Comparison of ENCODE assay signal across 7 cellular contexts in the genomic region with DNA sequence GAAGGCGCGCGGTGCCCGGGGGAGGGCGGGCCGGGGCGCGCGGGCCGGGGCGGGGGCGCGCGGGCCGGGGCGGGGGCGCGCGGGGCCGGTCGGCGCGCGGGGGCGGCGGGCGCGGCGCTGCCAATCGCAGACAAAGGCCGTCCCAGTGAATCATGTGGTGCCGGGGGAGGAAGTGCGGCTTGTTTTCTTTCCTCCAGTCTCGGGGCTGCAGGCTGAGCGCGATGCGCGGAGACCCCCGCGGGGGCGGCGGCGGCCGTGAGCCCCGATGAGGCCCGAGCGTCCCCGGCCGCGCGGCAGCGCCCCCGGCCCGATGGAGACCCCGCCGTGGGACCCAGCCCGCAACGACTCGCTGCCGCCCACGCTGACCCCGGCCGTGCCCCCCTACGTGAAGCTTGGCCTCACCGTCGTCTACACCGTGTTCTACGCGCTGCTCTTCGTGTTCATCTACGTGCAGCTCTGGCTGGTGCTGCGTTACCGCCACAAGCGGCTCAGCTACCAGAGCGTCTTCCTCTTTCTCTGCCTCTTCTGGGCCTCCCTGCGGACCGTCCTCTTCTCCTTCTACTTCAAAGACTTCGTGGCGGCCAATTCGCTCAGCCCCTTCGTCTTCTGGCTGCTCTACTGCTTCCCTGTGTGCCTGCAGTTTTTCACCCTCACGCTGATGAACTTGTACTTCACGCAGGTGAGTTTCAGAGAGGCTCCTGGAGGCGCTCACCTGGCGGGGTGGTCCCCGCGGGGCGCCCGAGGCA. TPM values are rescaled to one million over a fixed set of nuclear protein-coding genes. Genes with fewer than 3 reads are reported as not detected.
DNase-seq lines count a peak whose midpoint lies in the region; ATAC-seq, FAIRE-seq and TF ChIP-seq lines count a peak whose summit lies in the region.

Gene GPR137B (plus strand): TSS at position 182 of the 746 bp plus-strand sequence. CDS start 84 bp downstream, at position 266.

- intact Hi-C loops in HepG2 (cut with micrococcal nuclease; ENCODE audit: unreplicated experiment): no loop called here

- H3K9ac ChIP-seq in HepG2 (ENCODE audit: insufficient read depth, low read depth, low read length): no peak within 1 kb of the TSS

- peak within 1 kb of the TSS; percentile 91 for H3K4me2 ChIP-seq in HepG2 (ENCODE audit: low read depth, low read length)

- H2AFZ ChIP-seq in HepG2 (ENCODE audit: low read length): no peak within 1 kb of the TSS

- peaks cover 4 to 54% of the 10 kb centered on the region in 2 experiments; a peak in 4 of 5 replicates for H3K27me3 ChIP-seq in HepG2 (ENCODE audit: control insufficient read depth in 1 of 2, insufficient read depth in 2 of 2, low read length in 2 of 2)

- no peak for TF ChIP-seq POLR2A in HepG2 (IDR thresholded peaks at IDR 0.05; ENCODE audit: insufficient read depth in 1 of 2, low read depth in 2 of 2, low read length in 2 of 2)

- H3K4me1 ChIP-seq in HepG2 (ENCODE audit: insufficient read depth, low read length): peaks cover 19% of the 10 kb centered on the region; the same call in 1 of the 2 replicates

- no peak for DNase-seq in HFF-Myc (ENCODE audit: extremely low read depth, low read depth)
- DNase-seq in NCI-H1092 treated with DMSO at 0.1 percent for 48 hours (lab: John Stamatoyannopoulos, UW): peak; percentile 39
- DNase-seq in activated CD4-positive, alpha-beta T cell treated with anti-CD3 and anti-CD28 coated beads for 24 hours (ENCODE audit: low read depth in 2 of 2): peak; percentile 30 to 44
- DNase-seq in coronary artery (ENCODE audit: low spot score): no peak
- DNase-seq in HepG2 (ENCODE audit: low spot score): no peak
- peak; percentile 56 to 70 for DNase-seq in stimulated activated CD4-positive, alpha-beta T cell treated with anti-CD3 and anti-CD28 coated beads, Interleukin-4, amount 100 ng/mL, for 4 hours

- no peaks in the 10 kb centered on the region for H3K36me3 ChIP-seq in HepG2 (replicated peaks in 1 of 2; ENCODE audit: control insufficient read depth in 1 of 2, insufficient read depth in 2 of 2, low read length in 2 of 2)

- no peaks in the 10 kb centered on the region for H3K79me2 ChIP-seq in HepG2 (ENCODE audit: insufficient read depth, low read length)

- H4K20me1 ChIP-seq in HepG2 (ENCODE audit: insufficient read depth, low read length): no peaks in the 10 kb centered on the region

- CTCF ChIA-PET in HepG2 (lab: Yijun Ruan, JAX; ENCODE audit: low intra/inter-chr PET ratio, low total read pairs): no interaction called here

- no peaks in the 10 kb centered on the region for H3K9me3 ChIP-seq in HepG2 (ENCODE audit: low read length)

- FAIRE-seq in HepG2 (lab: Jason Lieb, UNC): no peak

- peak within 1 kb of the TSS; percentile 48 to 72 for H3K27ac ChIP-seq in coronary artery
- no peak within 1 kb of the TSS for H3K27ac ChIP-seq in HepG2 (ENCODE audit: extremely low read length, insufficient read depth, low read length)

- TF ChIP-seq EP300 in HepG2 (IDR thresholded peaks at IDR 0.05; ENCODE audit: low read depth in 2 of 2, low read length in 2 of 2) (no peak), HepG2 (CRISPR knock-in tag; IDR thresholded peaks at IDR 0.05; ENCODE audit: borderline replicate concordance) (no peak)

- POLR2A ChIA-PET in HepG2 (lab: Yijun Ruan, JAX): no interaction called here

- ATAC-seq in GM18498 (IDR thresholded peaks at IDR 0.05; ENCODE audit: unreplicated experiment): peak; percentile 73
- peak; percentile 63 for ATAC-seq in HepG2

- H3K4me3 ChIP-seq in HFF-Myc (replicated peaks; ENCODE audit: low read depth, low read length) (peak within 1 kb of the TSS; percentile 68), coronary artery (peak within 1 kb of the TSS; percentile 90), HepG2 (replicated peaks in 1 of 3; ENCODE audit: insufficient read depth in 1 of 3, low read depth in 2 of 3, low read length in 3 of 3) (peak within 1 kb of the TSS; percentile 45 to 72 (median 59))

- 9% methylated on average over 25 of the region's 89 CpGs for WGBS in HepG2 (ENCODE audit: low lambda C conversion rate)

- no TSS peak for BruUV-seq in HepG2 (replicated peaks; lab: Mats Ljungman, UMichigan)

- TF ChIP-seq CTCF in HFF-Myc (IDR thresholded peaks at IDR 0.05; ENCODE audit: low read depth, low read length, missing control alignments): no peak
- no peak for TF ChIP-seq CTCF in coronary artery (IDR thresholded peaks at IDR 0.05)
- TF ChIP-seq CTCF in HepG2 (CRISPR knock-in tag; IDR thresholded peaks at IDR 0.05): no peak

- in situ Hi-C loops in HepG2 (cut with HindIII; ENCODE audit: extremely low pct_ligation_motif_present, low pct_unique_long_range_greater_than_20kb): no loop called here

- no peak for TF ChIP-seq RAD21 in HepG2 (CRISPR knock-in tag; IDR thresholded peaks at IDR 0.05)

TF ChIP-seq in HepG2, 621 proteins besides CTCF, POLR2A, EP300 and RAD21 (continues in another document):
- peak; percentile 40 for TF ChIP-seq HNRNPLL (IDR thresholded peaks at IDR 0.05; ENCODE audit: low read depth, low read length, poor library complexity, severe bottlenecking)
- TF ChIP-seq EZH2 (conservative IDR thresholded peaks at IDR 0.05; ENCODE audit: low read depth, low read length): peak; percentile 95
- TF ChIP-seq MEF2D (CRISPR knock-in tag; IDR thresholded peaks at IDR 0.05): no peak
- TF ChIP-seq, protein P1, sequence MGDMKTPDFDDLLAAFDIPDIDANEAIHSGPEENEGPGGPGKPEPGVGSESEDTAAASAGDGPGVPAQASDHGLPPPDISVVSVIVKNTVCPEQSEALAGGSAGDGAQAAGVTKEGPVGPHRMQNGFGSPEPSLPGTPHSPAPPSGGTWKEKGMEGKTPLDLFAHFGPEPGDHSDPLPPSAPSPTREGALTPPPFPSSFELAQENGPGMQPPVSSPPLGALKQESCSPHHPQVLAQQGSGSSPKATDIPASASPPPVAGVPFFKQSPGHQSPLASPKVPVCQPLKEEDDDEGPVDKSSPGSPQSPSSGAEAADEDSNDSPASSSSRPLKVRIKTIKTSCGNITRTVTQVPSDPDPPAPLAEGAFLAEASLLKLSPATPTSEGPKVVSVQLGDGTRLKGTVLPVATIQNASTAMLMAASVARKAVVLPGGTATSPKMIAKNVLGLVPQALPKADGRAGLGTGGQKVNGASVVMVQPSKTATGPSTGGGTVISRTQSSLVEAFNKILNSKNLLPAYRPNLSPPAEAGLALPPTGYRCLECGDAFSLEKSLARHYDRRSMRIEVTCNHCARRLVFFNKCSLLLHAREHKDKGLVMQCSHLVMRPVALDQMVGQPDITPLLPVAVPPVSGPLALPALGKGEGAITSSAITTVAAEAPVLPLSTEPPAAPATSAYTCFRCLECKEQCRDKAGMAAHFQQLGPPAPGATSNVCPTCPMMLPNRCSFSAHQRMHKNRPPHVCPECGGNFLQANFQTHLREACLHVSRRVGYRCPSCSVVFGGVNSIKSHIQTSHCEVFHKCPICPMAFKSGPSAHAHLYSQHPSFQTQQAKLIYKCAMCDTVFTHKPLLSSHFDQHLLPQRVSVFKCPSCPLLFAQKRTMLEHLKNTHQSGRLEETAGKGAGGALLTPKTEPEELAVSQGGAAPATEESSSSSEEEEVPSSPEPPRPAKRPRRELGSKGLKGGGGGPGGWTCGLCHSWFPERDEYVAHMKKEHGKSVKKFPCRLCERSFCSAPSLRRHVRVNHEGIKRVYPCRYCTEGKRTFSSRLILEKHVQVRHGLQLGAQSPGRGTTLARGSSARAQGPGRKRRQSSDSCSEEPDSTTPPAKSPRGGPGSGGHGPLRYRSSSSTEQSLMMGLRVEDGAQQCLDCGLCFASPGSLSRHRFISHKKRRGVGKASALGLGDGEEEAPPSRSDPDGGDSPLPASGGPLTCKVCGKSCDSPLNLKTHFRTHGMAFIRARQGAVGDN (CRISPR knock-in tag; IDR thresholded peaks at IDR 0.05): peak; percentile 47; the same call in 1 of the 2 replicates
- TF ChIP-seq, protein P2, sequence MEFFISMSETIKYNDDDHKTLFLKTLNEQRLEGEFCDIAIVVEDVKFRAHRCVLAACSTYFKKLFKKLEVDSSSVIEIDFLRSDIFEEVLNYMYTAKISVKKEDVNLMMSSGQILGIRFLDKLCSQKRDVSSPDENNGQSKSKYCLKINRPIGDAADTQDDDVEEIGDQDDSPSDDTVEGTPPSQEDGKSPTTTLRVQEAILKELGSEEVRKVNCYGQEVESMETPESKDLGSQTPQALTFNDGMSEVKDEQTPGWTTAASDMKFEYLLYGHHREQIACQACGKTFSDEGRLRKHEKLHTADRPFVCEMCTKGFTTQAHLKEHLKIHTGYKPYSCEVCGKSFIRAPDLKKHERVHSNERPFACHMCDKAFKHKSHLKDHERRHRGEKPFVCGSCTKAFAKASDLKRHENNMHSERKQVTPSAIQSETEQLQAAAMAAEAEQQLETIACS (CRISPR knock-in tag; IDR thresholded peaks at IDR 0.05): peak; percentile 28; the same call in 1 of the 2 replicates
- TF ChIP-seq ZNF777 (CRISPR knock-in tag; IDR thresholded peaks at IDR 0.05): peak; percentile 76
- TF ChIP-seq HOXA3 (CRISPR knock-in tag; IDR thresholded peaks at IDR 0.05): 0 out of 2 replicates have a peak, but pooled peaks have one; percentile 13

RNA-seq across cellular contexts. Expression of gene GPR137B, which starts in this region (rescaled TPM):
- 0.27 and 0.31 TPM in 2 replicates for total RNA-seq in HepG2 (2016; rRNA removed; fragmentation: Illumina TruSeq; extraction: Trizol)
- total RNA-seq in HepG2 (2016; cell fraction: cytosol; rRNA removed; fragmentation: Illumina TruSeq; extraction: Trizol; ENCODE audit: low read depth): 0.35 and 0.40 TPM in 2 replicates
- 0.31 and 0.45 TPM in 2 replicates for total RNA-seq in HepG2 (2016; cell fraction: insoluble cytoplasmic fraction; rRNA removed; fragmentation: Illumina TruSeq; extraction: Trizol)
- total RNA-seq in HepG2 (2016; cell fraction: membrane; rRNA removed; fragmentation: Illumina TruSeq; extraction: Trizol): 0.31 and 0.37 TPM in 2 replicates
- 0.34 and 0.59 TPM in 2 replicates for total RNA-seq in HepG2 (2016; cell fraction: nucleus; rRNA removed; fragmentation: Illumina TruSeq; extraction: Trizol)
- 0.41 and 0.59 TPM in 2 replicates for polyA plus RNA-seq in HepG2 (2011; rRNA removed)
- polyA plus RNA-seq in HepG2 (2011; cell fraction: cytosol; rRNA removed): 0.32 and 0.50 TPM in 2 replicates
- 0.72 and 0.85 TPM in 2 replicates for polyA plus RNA-seq in HepG2 (2011; cell fraction: nucleus; rRNA removed)
- polyA plus RNA-seq in HepG2 (2012): 0.47 and 1.5 TPM in 2 replicates
- 0.21 and 0.23 TPM in 2 replicates for polyA plus RNA-seq in HepG2 (2016; cell fraction: cytosol; fragmentation: Illumina TruSeq; extraction: Trizol; ENCODE audit: low read depth)
- 0.35 and 0.58 TPM in 2 replicates for polyA plus RNA-seq in HepG2 (2016; cell fraction: insoluble cytoplasmic fraction; fragmentation: Illumina TruSeq; extraction: Trizol; ENCODE audit: low read depth)
- polyA plus RNA-seq in HepG2 (2016; cell fraction: membrane; fragmentation: Illumina TruSeq; extraction: Trizol; ENCODE audit: low read depth): 0.40 and 0.45 TPM in 2 replicates
- polyA plus RNA-seq in HepG2 (2016; cell fraction: nucleus; fragmentation: Illumina TruSeq; extraction: Trizol; ENCODE audit: insufficient read depth, low read depth): 0.70 and 0.75 TPM in 2 replicates
- 0.10 and 0.21 TPM in 2 replicates for polyA minus RNA-seq in HepG2 (2011; rRNA and poly(A)+ RNA removed; ENCODE audit: low replicate concordance)
- polyA minus RNA-seq in HepG2 (2011; cell fraction: cytosol; rRNA and poly(A)+ RNA removed): not detected in 2 replicates
- 0.52 and 1.2 TPM in 2 replicates for polyA minus RNA-seq in HepG2 (2011; cell fraction: nucleus; rRNA and poly(A)+ RNA removed)

Comparison
In these comparisons a context has a peak if more than half of its experiments do, and no peak if none do; other contexts are left out.
1. DNase-seq: peak in NCI-H1092 treated with DMSO at 0.1 percent for 48 hours (single experiment), activated CD4-positive, alpha-beta T cell treated with anti-CD3 and anti-CD28 coated beads for 24 hours (2 of 2) and stimulated activated CD4-positive, alpha-beta T cell treated with anti-CD3 and anti-CD28 coated beads, Interleukin-4, amount 100 ng/mL, for 4 hours (2 of 2); none in HFF-Myc (single experiment), coronary artery (single experiment) and HepG2 (single experiment).
2. Peak in every context shown above with its lines, with median percentiles within 50 percentile points of each other: H3K4me3 ChIP-seq.